Comparison of ENCODE assay signal across 38 cellular contexts in genomic region chr16:1503110-1503955, GRCh38. TPM values are rescaled to one million over a fixed set of nuclear protein-coding genes. Genes with fewer than 3 reads are reported as not detected.
"Had no signal": no experiment of that assay in that cellular context is flagged by ENCODE, and none has a peak within 500 bp of the region (broad histone marks: within the 10 kb centered on the region; RNA-seq: fewer than 3 reads in every experiment).

No MANE protein-coding gene starts in this region.

- DNase-seq: activated CD4-positive, alpha-beta T cell treated with anti-CD3 and anti-CD28 coated beads for 4 hours; activated CD4-positive, alpha-beta T cell treated with anti-CD3 and anti-CD28 coated beads, Interleukin-2, amount 50 U/mL, for 4 hours; activated CD8-positive, alpha-beta T cell treated with anti-CD3 and anti-CD28 coated beads for 36 hours; activated effector memory CD4-positive, alpha-beta T cell treated with anti-CD3 and anti-CD28 coated beads, Interleukin-2, amount 50 U/mL, for 16 hours; activated naive CD4-positive, alpha-beta T cell; activated naive CD4-positive, alpha-beta T cell treated with anti-CD3 and anti-CD28 coated beads, Interleukin-2, amount 50 U/mL, for 16 hours; activated naive CD8-positive, alpha-beta T cell treated with anti-CD3 and anti-CD28 coated beads for 36 hours; activated T-cell treated with anti-CD3 and anti-CD28 coated beads, Interleukin-2, amount 50 U/mL, for 1 hour; activated T-cell treated with anti-CD3 and anti-CD28 coated beads, Interleukin-2, amount 50 U/mL, for 72 hours; amniotic stem cell; aorta; brain microvascular endothelial cell; central memory CD4-positive, alpha-beta T cell; Kasumi-1; MG63; NCI-H1048; NCI-H1105 treated with DMSO at 0.1 percent for 48 hours; NCI-H1436; NCI-H1694; NCI-H1930; NCI-H2081 treated with DMSO at 0.1 percent for 48 hours; NCI-H345; NCI-H524 treated with DMSO at 0.1 percent for 48 hours; PC-3; SHP77 treated with DMSO at 0.1 percent for 48 hours; SK-N-SH had no signal

- FAIRE-seq: colon, RCC 7860, TTC549 had no signal

- H3K27me3 ChIP-seq: brain microvascular endothelial cell, MG63, SJSA1 had no signal

- H3K27ac ChIP-seq: brain microvascular endothelial cell, RWPE1, SJSA1 had no signal

- H3K4me1 Mint-ChIP-seq: activated naive CD8-positive, alpha-beta T cell treated with anti-CD3 and anti-CD28 coated beads for 36 hours; activated T-helper 17 cell treated with anti-CD3 and anti-CD28 coated beads, Interleukin-2, amount 50 U/mL, for 72 hours had no signal

- H3K4me1 ChIP-seq: SJSA1 had no signal

- H3K4me2 ChIP-seq: SK-N-SH had no signal

- H3K9me3 Mint-ChIP-seq: activated CD8-positive, alpha-beta T cell treated with anti-CD3 and anti-CD28 coated beads for 36 hours; activated naive CD8-positive, alpha-beta T cell treated with anti-CD3 and anti-CD28 coated beads for 36 hours; activated T-cell treated with anti-CD3 and anti-CD28 coated beads, Interleukin-2, amount 50 U/mL, for 72 hours; activated T-helper 17 cell treated with anti-CD3 and anti-CD28 coated beads, Interleukin-2, amount 50 U/mL, for 72 hours; T-helper 1 cell treated with Interleukin-12 subunit alpha and Interleukin-12 subunit beta and Interleukin-4 antibody, amounts not matched to agents 30 μg/mL and 1 μg/mL, for 36 hours; T-helper 2 cell treated with Interferon-gamma antibody and Interleukin-4, amounts not matched to agents 5 μg/mL and 100 μg/mL, for 36 hours had no signal

- ATAC-seq: activated CD4-positive, CD25-positive, alpha-beta regulatory T cell treated with anti-CD3 and anti-CD28 coated beads, Interleukin-2, amount 50 U/mL, for 24 hours; activated CD8-positive, alpha-beta T cell treated with anti-CD3 and anti-CD28 coated beads for 36 hours; activated T-cell treated with anti-CD3 and anti-CD28 coated beads, Interleukin-2, amount 50 U/mL, for 72 hours; activated T-helper 17 cell treated with anti-CD3 and anti-CD28 coated beads, Interleukin-2, amount 50 U/mL, for 72 hours; PC-3 had no signal

- H3K9me3 ChIP-seq: MG63, SJSA1, SK-N-SH had no signal

- H3K27me3 Mint-ChIP-seq: activated CD8-positive, alpha-beta T cell treated with anti-CD3 and anti-CD28 coated beads for 36 hours; activated naive CD8-positive, alpha-beta T cell treated with anti-CD3 and anti-CD28 coated beads for 36 hours; activated T-helper 17 cell treated with anti-CD3 and anti-CD28 coated beads, Interleukin-2, amount 50 U/mL, for 72 hours had no signal

- H3K4me3 Mint-ChIP-seq: activated CD8-positive, alpha-beta T cell treated with anti-CD3 and anti-CD28 coated beads for 36 hours; activated naive CD8-positive, alpha-beta T cell treated with anti-CD3 and anti-CD28 coated beads for 36 hours; activated T-cell treated with anti-CD3 and anti-CD28 coated beads, Interleukin-2, amount 50 U/mL, for 72 hours; activated T-helper 17 cell treated with anti-CD3 and anti-CD28 coated beads, Interleukin-2, amount 50 U/mL, for 72 hours; T-helper 1 cell treated with Interleukin-12 subunit alpha and Interleukin-12 subunit beta and Interleukin-4 antibody, amounts not matched to agents 30 μg/mL and 1 μg/mL, for 36 hours; T-helper 2 cell treated with Interferon-gamma antibody and Interleukin-4, amounts not matched to agents 5 μg/mL and 100 μg/mL, for 36 hours had no signal

- H3K27ac Mint-ChIP-seq: activated CD8-positive, alpha-beta T cell treated with anti-CD3 and anti-CD28 coated beads for 36 hours; activated naive CD8-positive, alpha-beta T cell treated with anti-CD3 and anti-CD28 coated beads for 36 hours; activated T-cell treated with anti-CD3 and anti-CD28 coated beads, Interleukin-2, amount 50 U/mL, for 72 hours; activated T-helper 17 cell treated with anti-CD3 and anti-CD28 coated beads, Interleukin-2, amount 50 U/mL, for 72 hours; T-helper 1 cell treated with Interleukin-12 subunit alpha and Interleukin-12 subunit beta and Interleukin-4 antibody, amounts not matched to agents 30 μg/mL and 1 μg/mL, for 36 hours; T-helper 2 cell treated with Interferon-gamma antibody and Interleukin-4, amounts not matched to agents 5 μg/mL and 100 μg/mL, for 36 hours had no signal

- H3K4me3 ChIP-seq: MG63, SJSA1 had no signal

- H3K9ac ChIP-seq: SK-N-SH had no signal

RNA-seq across cellular contexts. Expression of gene PTX4, which starts 14.6 kb away (rescaled TPM):
- total RNA-seq: activated CD8-positive, alpha-beta memory T cell treated with anti-CD3 and anti-CD28 coated beads for 36 hours; activated CD8-positive, alpha-beta T cell treated with anti-CD3 and anti-CD28 coated beads for 36 hours; activated naive CD8-positive, alpha-beta T cell treated with anti-CD3 and anti-CD28 coated beads for 36 hours; activated T-cell treated with anti-CD3 and anti-CD28 coated beads, Interleukin-2, amount 50 U/mL, for 72 hours; activated T-helper 17 cell treated with anti-CD3 and anti-CD28 coated beads, Interleukin-2, amount 50 U/mL, for 72 hours; cerebellum; SJSA1 had no signal
- polyA plus RNA-seq: aorta, SK-N-SH had no signal

RNA-seq across cellular contexts. Expression of gene TMEM204, which starts 30.1 kb away (rescaled TPM):
- total RNA-seq: NCI-H460, PC-3 had no signal

RNA-seq across cellular contexts. Expression of gene CCDC154, which starts 59.0 kb away (rescaled TPM):
- total RNA-seq: PC-3, SJSA1 had no signal
